Comparison of ENCODE assay signal across 8 cellular contexts in the genomic region with DNA sequence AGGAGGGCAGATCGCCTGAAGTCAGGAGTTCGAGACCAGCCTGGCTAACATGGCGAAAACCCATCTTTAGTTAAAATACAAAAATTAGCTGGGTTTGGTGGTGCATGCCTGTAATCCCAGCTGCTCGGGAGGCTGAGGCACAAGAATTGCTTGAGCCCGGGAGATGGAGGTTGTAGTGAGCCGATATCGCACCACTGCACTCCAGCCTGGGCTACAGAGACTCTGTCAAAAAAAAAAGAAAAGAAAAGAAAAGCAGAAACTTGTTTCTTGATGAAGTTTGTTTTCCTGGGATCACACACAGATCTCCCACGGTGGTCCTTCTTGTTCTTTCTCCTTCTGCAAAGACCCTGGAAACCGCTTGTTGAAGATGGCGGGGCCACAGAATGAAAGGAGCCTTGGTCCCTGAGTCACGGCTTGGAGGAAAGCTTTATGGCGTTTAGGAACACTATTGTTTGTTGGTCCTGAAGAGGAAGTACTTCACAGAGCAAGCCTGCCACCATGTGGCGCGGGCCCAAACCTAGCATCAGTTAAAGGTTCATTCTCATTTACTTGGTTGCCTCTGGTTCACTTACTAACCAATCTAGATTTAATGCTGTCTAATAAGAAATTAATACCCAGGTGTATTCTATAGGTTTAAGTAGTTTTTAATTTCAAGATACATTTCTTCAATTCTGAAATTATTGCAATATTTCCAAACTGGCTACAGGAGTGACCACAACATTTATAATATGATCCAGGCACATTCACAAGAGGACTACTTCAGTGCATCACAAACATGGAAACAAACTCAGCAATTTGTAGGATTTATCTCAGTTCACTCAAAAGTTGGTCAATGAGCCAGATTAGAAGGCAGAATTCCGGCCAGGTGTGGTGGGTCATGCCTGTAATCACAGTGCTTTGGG. TPM values are rescaled to one million over a fixed set of nuclear protein-coding genes. Genes with fewer than 3 reads are reported as not detected.
DNase-seq lines count a peak whose midpoint lies in the region; ATAC-seq and TF ChIP-seq lines count a peak whose summit lies in the region.

No MANE protein-coding gene starts in this region.

- H3K4me3 Mint-ChIP-seq in activated naive CD8-positive, alpha-beta T cell treated with anti-CD3 and anti-CD28 coated beads, Interleukin-2, amount 10 ng/mL, durations not matched to agents 7 days and 5 days, result peak overlapping the region; percentile 88
- H3K4me3 Mint-ChIP-seq in progenitor cell of endocrine pancreas (ENCODE audit: low read depth), result peak overlapping the region; percentile 41

- peak; percentile 63 for TF ChIP-seq CTCF in GM12874 (IDR thresholded peaks at IDR 0.05; ENCODE audit: insufficient read depth, low read depth, low read length)
- peak; percentile 87 for TF ChIP-seq CTCF in progenitor cell of endocrine pancreas (IDR thresholded peaks at IDR 0.05; ENCODE audit: unreplicated experiment)
- TF ChIP-seq CTCF in upper lobe of left lung (IDR thresholded peaks at IDR 0.05), result peak; percentile 57 to 86 (median 66)

- 29 to 35% methylated on average over 15 of the region's 15 CpGs for WGBS in upper lobe of left lung, 2 donors

- H3K36me3 Mint-ChIP-seq in activated naive CD8-positive, alpha-beta T cell treated with anti-CD3 and anti-CD28 coated beads, Interleukin-2, amount 10 ng/mL, durations not matched to agents 7 days and 5 days, result no peaks in the 10 kb centered on the region
- no peaks in the 10 kb centered on the region for H3K36me3 Mint-ChIP-seq in progenitor cell of endocrine pancreas (ENCODE audit: insufficient read depth)

- H3K9me3 ChIP-seq in upper lobe of left lung, result no peaks in the 10 kb centered on the region

- intact Hi-C loops in cardiac septum (cut with DNase I), result loop anchor here (1.0 to 10.0 kb wide), 4 partner anchors 52 to 306 kb away; partner anchors contain the start of genes CAB39L, PHF11 and SETDB2

- peaks cover 2% of the 10 kb centered on the region for H3K4me1 Mint-ChIP-seq in activated naive CD8-positive, alpha-beta T cell treated with anti-CD3 and anti-CD28 coated beads, Interleukin-2, amount 10 ng/mL, durations not matched to agents 7 days and 5 days
- peaks cover 2% of the 10 kb centered on the region for H3K4me1 Mint-ChIP-seq in progenitor cell of endocrine pancreas (ENCODE audit: low read depth)

- H3K4me1 ChIP-seq in upper lobe of left lung, result peaks cover 0 to 5% (median 3%) of the 10 kb centered on the region in 4 donors

- ATAC-seq in HG02840 (IDR thresholded peaks at IDR 0.05; ENCODE audit: low FRiP score, unreplicated experiment) (peak; percentile 88), upper lobe of left lung (ENCODE audit: low FRiP score in 2 of 2) (peak; percentile 92 to 97)
- ATAC-seq in activated naive CD8-positive, alpha-beta T cell treated with anti-CD3 and anti-CD28 coated beads, Interleukin-2, amount 10 ng/mL, durations not matched to agents 7 days and 5 days (ENCODE audit: low read depth), result peak; percentile 97

- peak overlapping the region; percentile 77 for H3K27ac Mint-ChIP-seq in activated naive CD8-positive, alpha-beta T cell treated with anti-CD3 and anti-CD28 coated beads, Interleukin-2, amount 10 ng/mL, durations not matched to agents 7 days and 5 days
- peak overlapping the region; percentile 45 for H3K27ac Mint-ChIP-seq in progenitor cell of endocrine pancreas

- POLR2A ChIA-PET in activated naive CD8-positive, alpha-beta T cell treated with anti-CD3 and anti-CD28 coated beads, Interleukin-2, amount 10 ng/mL, durations not matched to agents 7 days and 5 days (lab: Charles Lee), result interaction anchor here (0.6 to 1.3 kb wide), 2 partner anchors 111 to 308 kb away, joined by 3 read pairs; no protein-coding TSS in a partner anchor

- TF ChIP-seq EP300 in upper lobe of left lung (IDR thresholded peaks at IDR 0.05), result no peak

- H3K36me3 ChIP-seq in upper lobe of left lung, result no peaks in the 10 kb centered on the region

- H3K27ac ChIP-seq in upper lobe of left lung, result no peak overlapping the region

- H3K27me3 ChIP-seq in upper lobe of left lung, result no peaks in the 10 kb centered on the region

- peaks cover 7% of the 10 kb centered on the region for H3K27me3 Mint-ChIP-seq in activated naive CD8-positive, alpha-beta T cell treated with anti-CD3 and anti-CD28 coated beads, Interleukin-2, amount 10 ng/mL, durations not matched to agents 7 days and 5 days
- no peaks in the 10 kb centered on the region for H3K27me3 Mint-ChIP-seq in progenitor cell of endocrine pancreas

- no peaks in the 10 kb centered on the region for H3K9me3 Mint-ChIP-seq in activated naive CD8-positive, alpha-beta T cell treated with anti-CD3 and anti-CD28 coated beads, Interleukin-2, amount 10 ng/mL, durations not matched to agents 7 days and 5 days
- no peaks in the 10 kb centered on the region for H3K9me3 Mint-ChIP-seq in progenitor cell of endocrine pancreas (ENCODE audit: low read depth)

- DNase-seq in NCI-H1436 treated with DMSO at 0.1 percent for 48 hours (lab: John Stamatoyannopoulos, UW) (peak; percentile 17), SW 1271 (lab: John Stamatoyannopoulos, UW) (peak; percentile 43 to 83), cardiac septum (ENCODE audit: low spot score) (peak; percentile 94), progenitor cell of endocrine pancreas (ENCODE audit: low spot score, unreplicated experiment) (peak; percentile 51), upper lobe of left lung (peak; percentile 77 to 92)
- peak; percentile 82 for DNase-seq in activated naive CD8-positive, alpha-beta T cell treated with anti-CD3 and anti-CD28 coated beads, Interleukin-2, amount 10 ng/mL, durations not matched to agents 7 days and 5 days

- H3K4me3 ChIP-seq in upper lobe of left lung, result peak overlapping the region in 3 of 4 donors; percentile 11 to 44 (median 43)

- TF ChIP-seq POLR2A in upper lobe of left lung (IDR thresholded peaks at IDR 0.05), result no peak

RNA-seq across cellular contexts. Expression of gene ARL11, which starts 21.3 kb away (rescaled TPM):
- 1 to 10 TPM; 3.5 to 4.3 TPM for total RNA-seq in activated naive CD8-positive, alpha-beta T cell treated with anti-CD3 and anti-CD28 coated beads, Interleukin-2, amount 10 ng/mL, durations not matched to agents 7 days and 5 days
- total RNA-seq in cardiac septum (0.27 TPM), progenitor cell of endocrine pancreas (0.10 TPM in 1 of 2 replicates, not detected in the other), upper lobe of left lung (1 to 10 TPM; 1.4 to 8.4 (median 4.9) TPM)

RNA-seq across cellular contexts. Expression of gene RCBTB1, which starts 21.6 kb away (rescaled TPM):
- total RNA-seq in activated naive CD8-positive, alpha-beta T cell treated with anti-CD3 and anti-CD28 coated beads, Interleukin-2, amount 10 ng/mL, durations not matched to agents 7 days and 5 days, result 10 to 100 TPM; 18.9 to 20.6 TPM
- total RNA-seq in cardiac septum (15.9 TPM), progenitor cell of endocrine pancreas (29.8 and 34.5 TPM in 2 replicates), upper lobe of left lung (10 to 100 TPM; 12.6 to 23.5 (median 18.0) TPM)

Comparison
In these comparisons a context has a peak if more than half of its experiments do, and no peak if none do; other contexts are left out.
1. DNase-seq: peak in every context shown above with its lines; median percentile 94 in cardiac septum; 84 in upper lobe of left lung; 82 in activated naive CD8-positive, alpha-beta T cell treated with anti-CD3 and anti-CD28 coated beads, Interleukin-2, amount 10 ng/mL, durations not matched to agents 7 days and 5 days; 63 in SW 1271; 51 in progenitor cell of endocrine pancreas; 17 in NCI-H1436 treated with DMSO at 0.1 percent for 48 hours.